In genomic region chr11:41795004-41795403, GRCh38 we compare ENCODE assay signal across 25 cellular contexts.
"Had no signal": no experiment of that assay in that cellular context is flagged by ENCODE, and none has a peak within 500 bp of the region (broad histone marks: within the 10 kb centered on the region; RNA-seq: fewer than 3 reads in every experiment).

No MANE protein-coding gene starts in this region.

- H3K27me3 ChIP-seq: MG63, Peyer's patch, SJSA1 had no signal

- H3K4me1 ChIP-seq: Peyer's patch, SJSA1 had no signal

- H2AFZ ChIP-seq: PC-9 had no signal

- H3K4me2 ChIP-seq: KMS-11, PC-9 had no signal

- ATAC-seq: K562 had no signal

- H3K36me3 ChIP-seq: MG63, Peyer's patch, SJSA1 had no signal

- H3K9me3 ChIP-seq: MG63, Peyer's patch had no signal

- H3K9ac ChIP-seq: KMS-11 had no signal

- H3K4me3 ChIP-seq: K562, MG63, PC-9, Peyer's patch, SJSA1, SK-N-MC had no signal

- DNase-seq: Kasumi-1; MG63; NCI-H1092; NCI-H1105 treated with DMSO at 0.1 percent for 48 hours; NCI-H1417 treated with DMSO at 0.1 percent for 48 hours; NCI-H146; NCI-H1694 treated with DMSO at 0.1 percent for 48 hours; NCI-H1930; NCI-H2081; NCI-H2107; NCI-H2227 treated with DMSO at 0.1 percent for 48 hours; NCI-H524; NCI-H526 treated with DMSO at 0.1 percent for 48 hours; NCI-H748 treated with DMSO at 0.1 percent for 48 hours; NK-92 treated with Interleukin-12 subunit alpha and Interleukin-12 subunit beta, amount 100 ng/mL, for 24 hours; PC-9; Peyer's patch; Right ventricle myocardium superior; SIG-M5; SW 1271 had no signal

- H3K27ac ChIP-seq: HL-60, KMS-11, PC-9, Peyer's patch, SJSA1, SK-N-MC had no signal
